ENCODE assay signal across 13 cellular contexts in the genomic region with DNA sequence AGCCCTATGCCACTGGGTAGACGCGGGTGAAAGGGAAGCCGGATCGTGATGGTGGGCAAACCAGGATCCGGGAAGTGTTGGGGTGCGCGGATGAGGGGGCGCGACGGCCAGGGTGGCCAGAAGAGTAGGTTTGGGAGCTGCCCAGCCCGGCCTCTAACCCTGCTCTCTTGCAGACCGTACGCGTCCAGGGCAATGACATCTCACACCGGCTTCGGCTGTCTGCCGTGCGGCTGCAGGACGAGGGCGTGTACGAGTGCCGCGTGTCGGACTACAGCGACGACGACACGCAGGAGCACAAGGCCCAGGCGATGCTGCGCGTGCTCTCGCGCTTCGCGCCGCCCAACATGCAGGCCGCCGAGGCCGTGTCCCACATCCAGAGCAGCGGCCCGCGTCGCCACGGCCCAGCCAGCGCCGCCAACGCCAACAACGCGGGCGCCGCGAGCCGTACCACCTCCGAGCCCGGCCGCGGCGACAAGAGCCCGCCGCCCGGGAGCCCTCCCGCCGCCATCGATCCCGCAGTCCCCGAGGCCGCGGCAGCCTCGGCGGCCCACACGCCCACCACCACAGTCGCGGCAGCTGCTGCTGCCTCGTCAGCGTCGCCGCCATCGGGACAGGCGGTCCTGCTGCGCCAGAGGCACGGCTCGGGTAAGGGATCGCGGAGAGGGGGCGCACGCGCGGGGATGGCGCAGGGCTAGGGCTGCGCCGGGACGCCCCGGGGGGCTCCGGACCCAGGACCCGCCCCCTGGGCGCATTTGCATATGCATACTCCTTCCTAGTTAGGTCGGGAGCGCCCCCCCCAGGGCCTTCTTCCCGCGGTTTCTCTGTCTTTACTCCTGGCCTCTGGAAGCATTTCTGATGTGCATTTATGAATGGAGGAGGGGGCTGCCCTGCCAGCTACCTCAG. TPM values are rescaled to one million over a fixed set of nuclear protein-coding genes. Genes with fewer than 3 reads are reported as not detected.
DNase-seq lines count a peak whose midpoint lies in the region; ATAC-seq, FAIRE-seq and TF ChIP-seq lines count a peak whose summit lies in the region.
"Had no signal": no experiment of that assay in that cellular context is flagged by ENCODE, and none has a peak within 500 bp of the region (broad histone marks: within the 10 kb centered on the region; RNA-seq: fewer than 3 reads in every experiment).

No MANE protein-coding gene starts in this region.

- H3K79me2 ChIP-seq in astrocyte (ENCODE audit: insufficient read depth, low read length) (no peaks in the 10 kb centered on the region), mesendoderm (ENCODE audit: control insufficient read depth, insufficient read depth, low read length) (no peaks in the 10 kb centered on the region)

- no peak overlapping the region for H4K5ac ChIP-seq in mesendoderm (ENCODE audit: low read length)

- H3K4me3 ChIP-seq in astrocyte (ENCODE audit: insufficient read depth, low read depth, low read length) (no peak overlapping the region), mesendoderm (ENCODE audit: low read length) (no peak overlapping the region)

- no peak overlapping the region for H2AK5ac ChIP-seq in mesendoderm (ENCODE audit: low read length)

- H3K9me3 ChIP-seq in astrocyte (ENCODE audit: insufficient read depth, low read depth, low read length), result peaks cover 7% of the 10 kb centered on the region

- H4K8ac ChIP-seq in mesendoderm (ENCODE audit: low read depth, low read length), result no peak overlapping the region

- H2AFZ ChIP-seq in astrocyte (ENCODE audit: low read depth, low read length), result no peak overlapping the region

- H3K4me1 ChIP-seq in astrocyte (ENCODE audit: insufficient read depth, low read length) (no peaks in the 10 kb centered on the region), mesendoderm (ENCODE audit: control insufficient read depth, low read depth, low read length) (peaks cover 2% of the 10 kb centered on the region)

- no peaks in the 10 kb centered on the region for H3K36me3 Mint-ChIP-seq in natural killer cell treated with Interleukin-12 subunit alpha and Interleukin-12 subunit beta and Interleukin-15 and Interleukin-18, amount 100 ng/mL, for 72 hours
- no peaks in the 10 kb centered on the region for H3K36me3 Mint-ChIP-seq in natural killer cell
- no peaks in the 10 kb centered on the region for H3K36me3 Mint-ChIP-seq in astrocyte (ENCODE audit: low read depth, unreplicated experiment)

- H3K4me2 ChIP-seq in astrocyte (ENCODE audit: low read length) (no peak overlapping the region), mesendoderm (ENCODE audit: low read length) (peak overlapping the region; percentile 84)

- no peaks in the 10 kb centered on the region for H3K9me3 Mint-ChIP-seq in natural killer cell treated with Interleukin-12 subunit alpha and Interleukin-12 subunit beta and Interleukin-15 and Interleukin-18, amount 100 ng/mL, for 72 hours
- H3K9me3 Mint-ChIP-seq in natural killer cell (no peaks in the 10 kb centered on the region), astrocyte (ENCODE audit: unreplicated experiment) (peaks cover 2% of the 10 kb centered on the region)

- no peak overlapping the region for H3K23ac ChIP-seq in mesendoderm (ENCODE audit: low read length)

- no peaks in the 10 kb centered on the region for H4K20me1 ChIP-seq in astrocyte (ENCODE audit: insufficient read depth, low read length)

- DNase-seq in natural killer cell treated with Interleukin-12 subunit alpha and Interleukin-12 subunit beta and Interleukin-15 and Interleukin-18, amount 100 ng/mL, for 72 hours (ENCODE audit: low spot score), result no peak
- DNase-seq in natural killer cell (no peak), astrocyte (ENCODE audit: low read depth) (no peak), mesendoderm (peak; percentile 69), urothelium cell line (ENCODE audit: low spot score) (no peak), COLO829 (ENCODE audit: low spot score) (no peak)
- DNase-seq: cerebellar nuclear complex, islet precursor cell, NCI-H1092, NCI-H446 treated with DMSO at 0.1 percent for 48 hours had no signal

- H3K27ac ChIP-seq in astrocyte (ENCODE audit: low read depth, low read length) (no peak overlapping the region), mesendoderm (ENCODE audit: low read depth, low read length) (no peak overlapping the region)

- H2BK15ac ChIP-seq in mesendoderm (replicated peaks; ENCODE audit: low read depth), result no peak overlapping the region

- peaks cover 17 to 47% of the 10 kb centered on the region in 2 donors for H3K27me3 Mint-ChIP-seq in natural killer cell treated with Interleukin-12 subunit alpha and Interleukin-12 subunit beta and Interleukin-15 and Interleukin-18, amount 100 ng/mL, for 72 hours
- H3K27me3 Mint-ChIP-seq in natural killer cell (ENCODE audit: low read depth in 2 of 2) (peaks cover 52 to 53% of the 10 kb centered on the region in 2 donors), astrocyte (ENCODE audit: low read depth, unreplicated experiment) (peaks cover 66% of the 10 kb centered on the region)

- no peak overlapping the region for H3K4ac ChIP-seq in mesendoderm (ENCODE audit: low read depth, low read length)

- H3K4me3 Mint-ChIP-seq in natural killer cell treated with Interleukin-12 subunit alpha and Interleukin-12 subunit beta and Interleukin-15 and Interleukin-18, amount 100 ng/mL, for 72 hours, result peak overlapping the region; percentile 62
- H3K4me3 Mint-ChIP-seq in natural killer cell, result no peak overlapping the region
- H3K4me3 Mint-ChIP-seq in astrocyte (ENCODE audit: unreplicated experiment), result peak overlapping the region; percentile 69

- H3K56ac ChIP-seq in mesendoderm (ENCODE audit: low read length), result peak overlapping the region; percentile 80

- H3K9ac ChIP-seq in astrocyte (ENCODE audit: low read length), result no peak overlapping the region
- H3K9ac ChIP-seq in mesendoderm (ENCODE audit: low read length), result peak overlapping the region; percentile 42

- TF ChIP-seq CTCF in natural killer cell (IDR thresholded peaks at IDR 0.05), result no peak
- TF ChIP-seq CTCF in astrocyte (IDR thresholded peaks at IDR 0.05; ENCODE audit: insufficient read depth, low read depth, low read length), result no peak

- no peak for FAIRE-seq in astrocyte (lab: Jason Lieb, UNC)
- FAIRE-seq in urothelium cell line (lab: Jason Lieb, UNC), result peak; percentile 87

- H3K36me3 ChIP-seq in astrocyte (ENCODE audit: insufficient read depth, low read length), result no peaks in the 10 kb centered on the region
- H3K36me3 ChIP-seq in mesendoderm (ENCODE audit: control insufficient read depth, insufficient read depth, low read length), result no peaks in the 10 kb centered on the region

- H3K27ac Mint-ChIP-seq in natural killer cell treated with Interleukin-12 subunit alpha and Interleukin-12 subunit beta and Interleukin-15 and Interleukin-18, amount 100 ng/mL, for 72 hours, result no peak overlapping the region
- H3K27ac Mint-ChIP-seq in natural killer cell, result no peak overlapping the region
- H3K27ac Mint-ChIP-seq in astrocyte (ENCODE audit: unreplicated experiment), result no peak overlapping the region

- H3K4me1 Mint-ChIP-seq in natural killer cell treated with Interleukin-12 subunit alpha and Interleukin-12 subunit beta and Interleukin-15 and Interleukin-18, amount 100 ng/mL, for 72 hours (ENCODE audit: low read depth in 2 of 2), result peaks cover 13 to 17% of the 10 kb centered on the region in 2 donors
- H3K4me1 Mint-ChIP-seq in natural killer cell (peaks cover 10 to 28% of the 10 kb centered on the region in 2 donors), astrocyte (ENCODE audit: low read depth, unreplicated experiment) (peaks cover 3% of the 10 kb centered on the region)

- H3K18ac ChIP-seq in mesendoderm (ENCODE audit: low read length), result no peak overlapping the region

- H3K27me3 ChIP-seq in astrocyte (ENCODE audit: insufficient read depth, low read length) (peaks cover 36% of the 10 kb centered on the region), mesendoderm (ENCODE audit: insufficient read depth, low read length, poor library complexity) (peaks cover 38% of the 10 kb centered on the region)

- H2BK5ac ChIP-seq in mesendoderm (ENCODE audit: low read length), result no peak overlapping the region

- no CpG with 5 or more reads among the region's 100 CpGs for WGBS in mesendoderm (ENCODE audit: extremely low coverage, insufficient coverage, low lambda C conversion rate)

- H3K79me1 ChIP-seq in mesendoderm (ENCODE audit: low read length), result no peaks in the 10 kb centered on the region

- H2BK120ac ChIP-seq in mesendoderm (ENCODE audit: low read depth, low read length), result no peak overlapping the region

- no peak for ATAC-seq in natural killer cell treated with Interleukin-12 subunit alpha and Interleukin-12 subunit beta and Interleukin-15 and Interleukin-18, amount 100 ng/mL, for 72 hours
- no peak for ATAC-seq in natural killer cell
- no peak for ATAC-seq in GM21576 (IDR thresholded peaks at IDR 0.05; ENCODE audit: unreplicated experiment)
- no peak for ATAC-seq in activated CD4-positive, CD25-positive, alpha-beta regulatory T cell treated with anti-CD3 and anti-CD28 coated beads, Interleukin-2, amount 50 U/mL, for 24 hours

- intact Hi-C loops in natural killer cell (cut with micrococcal nuclease), result no loop called here

RNA-seq across cellular contexts. Expression of a gene that starts 4.1 kb away (rescaled TPM):
- total RNA-seq in natural killer cell treated with Interleukin-12 subunit alpha and Interleukin-12 subunit beta and Interleukin-15 and Interleukin-18, amount 100 ng/mL, for 72 hours, result not detected
- not detected for total RNA-seq in natural killer cell
- total RNA-seq in astrocyte, result not detected in 2 replicates
- 0.13 TPM for polyA plus RNA-seq in mesendoderm (2013, experiment 1 of 2)
- 0.14 TPM for polyA plus RNA-seq in mesendoderm (2013, experiment 2 of 2)
- total RNA-seq: myocyte had no signal
